In genomic region chr16:81542609-81543570, GRCh38 we compare ENCODE assay signal across 17 cellular contexts.
DNase-seq lines count a peak whose midpoint lies in the region; ATAC-seq, FAIRE-seq and TF ChIP-seq lines count a peak whose summit lies in the region.
"Had no signal": no experiment of that assay in that cellular context is flagged by ENCODE, and none has a peak within 500 bp of the region (broad histone marks: within the 10 kb centered on the region; RNA-seq: fewer than 3 reads in every experiment).

No MANE protein-coding gene starts in this region.

- FAIRE-seq in H1 (lab: Jason Lieb, UNC) (no peak), GM19239 (lab: Jason Lieb, UNC) (no peak), H54 (lab: Jason Lieb, UNC) (no peak)
- FAIRE-seq: A204.1, G401.6, GM12892, keratinocyte had no signal

- peak in 1 of 2 donors; percentile 49 for ATAC-seq in left cardiac atrium
- no peak for ATAC-seq in GM18517 (IDR thresholded peaks at IDR 0.05; ENCODE audit: unreplicated experiment)

- H4K20me1 ChIP-seq in H1 (replicated peaks in 1 of 2; ENCODE audit: control insufficient read depth in 1 of 2, insufficient read depth in 2 of 2, low read length in 2 of 2): peaks cover 10 to 30% of the 10 kb centered on the region in 2 experiments

- H3K36me3 ChIP-seq in left ventricle myocardium inferior (no peaks in the 10 kb centered on the region), H1 (ENCODE audit: control insufficient read depth in 2 of 4, insufficient read depth in 4 of 4, low read length in 3 of 4) (no peaks in the 10 kb centered on the region)

- TF ChIP-seq RAD21 in H1 (IDR thresholded peaks at IDR 0.05 in 1 of 2, conservative IDR thresholded peaks at IDR 0.05 in 1 of 2; ENCODE audit: low read depth in 2 of 2, low read length in 2 of 2): no peak

- no peak overlapping the region for H3K56ac ChIP-seq in H1 (replicated peaks; ENCODE audit: insufficient read length, low read depth, low read length)

- peaks cover 3% of the 10 kb centered on the region; the same call in 1 of the 2 replicates for H3K23me2 ChIP-seq in H1 (ENCODE audit: low read depth, low read length)

- POLR2A ChIA-PET in H1 (lab: Charles Lee; ENCODE audit: partially characterized antibody): interaction anchor here (0.8 kb wide), 1 partner anchor 13 kb away, joined by 3 read pairs; no protein-coding TSS in a partner anchor

- peaks cover 4 to 87% of the 10 kb centered on the region in 2 experiments; a peak in 3 of 4 replicates for H3K79me2 ChIP-seq in H1 (ENCODE audit: control insufficient read depth in 1 of 2, insufficient read depth in 2 of 2, low read length in 2 of 2)

- H3K23ac ChIP-seq in H1 (ENCODE audit: insufficient read length): no peak overlapping the region

- TF ChIP-seq POLR2A in H1 (IDR thresholded peaks at IDR 0.05; ENCODE audit: control extremely low read depth in 1 of 2, low read depth in 2 of 2, low read length in 2 of 2) (no peak), H54 (IDR thresholded peaks at IDR 0.05; ENCODE audit: low read depth, low read length) (no peak)

- H3K4ac ChIP-seq in H1 (replicated peaks; ENCODE audit: insufficient read length, low read depth, low read length): no peak overlapping the region

- H3K79me1 ChIP-seq in H1 (ENCODE audit: low read depth, low read length): peaks cover 48% of the 10 kb centered on the region

- no peak overlapping the region for H3K4me2 ChIP-seq in H1 (ENCODE audit: insufficient read depth in 1 of 2, low read depth in 2 of 2, low read length in 2 of 2)

- no peaks in the 10 kb centered on the region for H3K27me3 Mint-ChIP-seq in mesothelial cell of epicardium (ENCODE audit: low read depth)

- no peaks in the 10 kb centered on the region for H3K9me3 Mint-ChIP-seq in mesothelial cell of epicardium
- H3K9me3 Mint-ChIP-seq: activated T-helper 1 cell treated with anti-CD3 and anti-CD28 coated beads, Interleukin-12 subunit alpha, Interleukin-12 subunit beta, Interleukin-2, Interleukin-4 antibody, amounts not matched to agents 30 ng/mL and 10 ng/mL and 1 ng/mL, durations not matched to agents 14 hours and 24 hours and 36 hours had no signal

- no peak overlapping the region for H2BK5ac ChIP-seq in H1 (ENCODE audit: low read depth, low read length)

- H3K18ac ChIP-seq in H1 (ENCODE audit: extremely low read depth, low read length): no peak overlapping the region

- H3K4me1 Mint-ChIP-seq in mesothelial cell of epicardium: peaks cover 48% of the 10 kb centered on the region

- no peak overlapping the region for H3K4me3 Mint-ChIP-seq in mesothelial cell of epicardium
- H3K4me3 Mint-ChIP-seq: activated T-helper 1 cell treated with anti-CD3 and anti-CD28 coated beads, Interleukin-12 subunit alpha, Interleukin-12 subunit beta, Interleukin-2, Interleukin-4 antibody, amounts not matched to agents 30 ng/mL and 10 ng/mL and 1 ng/mL, durations not matched to agents 14 hours and 24 hours and 36 hours had no signal

- peak overlapping the region; percentile 52 for H3K27ac Mint-ChIP-seq in mesothelial cell of epicardium
- H3K27ac Mint-ChIP-seq: activated T-helper 1 cell treated with anti-CD3 and anti-CD28 coated beads, Interleukin-12 subunit alpha, Interleukin-12 subunit beta, Interleukin-2, Interleukin-4 antibody, amounts not matched to agents 30 ng/mL and 10 ng/mL and 1 ng/mL, durations not matched to agents 14 hours and 24 hours and 36 hours had no signal

- CTCF ChIA-PET in H1 (lab: Charles Lee; ENCODE audit: partially characterized antibody): interaction anchor here (0.9 to 1.7 kb wide), 9 partner anchors 13 to 139 kb away, joined by 3 to 5 read pairs (median 3); no protein-coding TSS in a partner anchor

- no peak for TF ChIP-seq EP300 in H1 (IDR thresholded peaks at IDR 0.05; ENCODE audit: borderline replicate concordance in 1 of 2, low read depth in 2 of 2, low read length in 2 of 2)

- DNase-seq in left cardiac atrium (peak; percentile 61), left ventricle myocardium inferior (no peak), H1 (ENCODE audit: low read depth in 1 of 2, low spot score in 2 of 2) (no peak), mesothelial cell of epicardium (ENCODE audit: low spot score in 2 of 2, unreplicated experiment in 2 of 2) (no peak), GM19239 (ENCODE audit: insufficient read length, low spot score) (no peak), H54 (ENCODE audit: insufficient read length, low spot score) (no peak), SHP77 treated with DMSO at 0.1 percent for 48 hours (lab: John Stamatoyannopoulos, UW) (no peak)
- DNase-seq: head of caudate nucleus, NCI-H748 treated with DMSO at 0.1 percent for 48 hours, testis had no signal

- WGBS in H1 (ENCODE audit: extremely low coverage in 1 of 2, insufficient coverage in 1 of 2, insufficient read length in 1 of 2, insufficient replicate concordance in 2 of 2, low coverage in 1 of 2, low lambda C conversion rate in 2 of 2, missing lambda C conversion rate in 1 of 2), 2 experiments: 89% methylated on average over 22 of the region's 22 CpGs; no CpG with 5 or more reads in 1 of the 2 experiments

- H4K91ac ChIP-seq in H1 (replicated peaks; ENCODE audit: insufficient read length, low read length): no peak overlapping the region

- no peak overlapping the region for H3K27ac ChIP-seq in left ventricle myocardium inferior (replicated peaks)
- H3K27ac ChIP-seq in H1 (ENCODE audit: low read depth, low read length): no peak overlapping the region
- H3K27ac ChIP-seq: epithelial cell of prostate, testis had no signal

- H3K36me3 Mint-ChIP-seq in mesothelial cell of epicardium: no peaks in the 10 kb centered on the region

- no peak overlapping the region for H2BK20ac ChIP-seq in H1 (ENCODE audit: low read length)

- no peaks in the 10 kb centered on the region for H3K9me3 ChIP-seq in left ventricle myocardium inferior (replicated peaks)
- H3K9me3 ChIP-seq in H1 (ENCODE audit: insufficient read depth in 2 of 2, low read depth in 1 of 2, low read length in 1 of 2): no peaks in the 10 kb centered on the region
- H3K9me3 ChIP-seq: testis had no signal

- H3K9ac ChIP-seq in H1 (replicated peaks in 1 of 4; ENCODE audit: extremely low read depth in 1 of 4, low read depth in 3 of 4, low read length in 3 of 4): no peak overlapping the region

- no peak overlapping the region for H2AK5ac ChIP-seq in H1 (ENCODE audit: low read depth, low read length)

- no peak overlapping the region for H4K5ac ChIP-seq in H1 (ENCODE audit: insufficient read length, low read depth, low read length)

- no peak overlapping the region for H3K4me3 ChIP-seq in left ventricle myocardium inferior
- H3K4me3 ChIP-seq in H1 (ENCODE audit: extremely low read depth in 1 of 4, insufficient read depth in 2 of 4, low read depth in 3 of 4, low read length in 4 of 4): no peak overlapping the region
- H3K4me3 ChIP-seq: testis had no signal

- no peak overlapping the region for H3K14ac ChIP-seq in H1 (ENCODE audit: insufficient read length)

- intact Hi-C loops in left cardiac atrium (cut with DNase I): no loop called here
- intact Hi-C loops in left ventricle myocardium inferior (cut with micrococcal nuclease): no loop called here

- H3K4me1 ChIP-seq in left ventricle myocardium inferior (peaks cover 28% of the 10 kb centered on the region), H1 (replicated peaks in 1 of 4; ENCODE audit: control insufficient read depth in 3 of 4, insufficient read depth in 4 of 4, low read length in 3 of 4) (peaks cover 2 to 12% (median 7%) of the 10 kb centered on the region in 4 experiments; a peak in 5 of 7 replicates)
- H3K4me1 ChIP-seq: testis had no signal

- H3K27me3 ChIP-seq in left ventricle myocardium inferior (ENCODE audit: low read depth): no peaks in the 10 kb centered on the region
- no peaks in the 10 kb centered on the region for H3K27me3 ChIP-seq in H1 (replicated peaks in 1 of 4; ENCODE audit: control insufficient read depth in 3 of 4, extremely low read depth in 1 of 4, insufficient read depth in 3 of 4, low read length in 3 of 4)
- H3K27me3 ChIP-seq: testis had no signal

- H2BK12ac ChIP-seq in H1 (ENCODE audit: low read depth, low read length): peak overlapping the region; percentile 52; the same call in 1 of the 2 replicates

- H2BK120ac ChIP-seq in H1 (replicated peaks; ENCODE audit: low read depth, low read length): no peak overlapping the region

- H4K8ac ChIP-seq in H1 (ENCODE audit: extremely low read depth, insufficient read depth, low read length): no peak overlapping the region

- H2AFZ ChIP-seq in H1 (ENCODE audit: low read length): no peak overlapping the region

- TF ChIP-seq CTCF in left ventricle myocardium inferior (IDR thresholded peaks at IDR 0.05; ENCODE audit: borderline replicate concordance): no peak
- no peak for TF ChIP-seq CTCF in H1 (IDR thresholded peaks at IDR 0.05; ENCODE audit: control extremely low read depth in 1 of 3, insufficient read depth in 1 of 3, low read depth in 1 of 3, low read length in 3 of 3)
- no peak for TF ChIP-seq CTCF in mesothelial cell of epicardium (IDR thresholded peaks at IDR 0.05; ENCODE audit: unreplicated experiment)

- no peak overlapping the region for H2BK15ac ChIP-seq in H1 (ENCODE audit: low read length)

TF ChIP-seq in H1, 55 proteins besides CTCF, POLR2A, EP300 and RAD21 (continues in another document):
- TF ChIP-seq ZNF274 (IDR thresholded peaks at IDR 0.05; ENCODE audit: borderline replicate concordance, extremely low read depth, low read length): no peak
- TF ChIP-seq SIN3A (conservative IDR thresholded peaks at IDR 0.05 in 1 of 2, IDR thresholded peaks at IDR 0.05 in 1 of 2; ENCODE audit: low read depth in 1 of 2, low read length in 2 of 2): no peak
- no peak for TF ChIP-seq GABPA (IDR thresholded peaks at IDR 0.05; ENCODE audit: borderline replicate concordance, insufficient read depth, low read length)
- no peak for TF ChIP-seq RBBP5 (IDR thresholded peaks at IDR 0.05; ENCODE audit: borderline replicate concordance, low read depth, low read length)
- no peak for TF ChIP-seq E2F6 (IDR thresholded peaks at IDR 0.05)
- no peak for TF ChIP-seq ATF2 (IDR thresholded peaks at IDR 0.05; ENCODE audit: low read length)
- no peak for TF ChIP-seq SP2 (IDR thresholded peaks at IDR 0.05; ENCODE audit: low read length)
